Comparison of ENCODE assay signal across 8 cellular contexts in genomic region chr17:8253801-8254200, GRCh38. TPM values are rescaled to one million over a fixed set of nuclear protein-coding genes. Genes with fewer than 3 reads are reported as not detected.
DNase-seq lines count a peak whose midpoint lies in the region; ATAC-seq and TF ChIP-seq lines count a peak whose summit lies in the region.
"Had no signal": no experiment of that assay in that cellular context is flagged by ENCODE, and none has a peak within 500 bp of the region (broad histone marks: within the 10 kb centered on the region; RNA-seq: fewer than 3 reads in every experiment).

No MANE protein-coding gene starts in this region.

- no peaks in the 10 kb centered on the region for H3K9me3 ChIP-seq in transverse colon
- H3K9me3 ChIP-seq: upper lobe of left lung had no signal

- intact Hi-C loops in transverse colon (cut with DNase I; ENCODE audit: low total_unique reads) = no loop called here

- H3K4me3 ChIP-seq in transverse colon = no peak overlapping the region
- H3K4me3 ChIP-seq: upper lobe of left lung had no signal

- TF ChIP-seq CTCF in GM12874 (IDR thresholded peaks at IDR 0.05; ENCODE audit: insufficient read depth, low read depth, low read length) (0 out of 2 replicates have a peak, but pooled peaks have one; percentile 0), transverse colon (IDR thresholded peaks at IDR 0.05) (peak in 2 of 5 experiments; percentile 29 to 48)

- H3K36me3 ChIP-seq in transverse colon = peaks cover 0 to 9% (median 0%) of the 10 kb centered on the region in 4 donors

- ATAC-seq in HG03342 (IDR thresholded peaks at IDR 0.05; ENCODE audit: unreplicated experiment) = no peak
- ATAC-seq: activated CD4-positive, alpha-beta T cell treated with anti-CD3 and anti-CD28 coated beads for 36 hours had no signal

- no peak for TF ChIP-seq EP300 in transverse colon (IDR thresholded peaks at IDR 0.05; ENCODE audit: low read depth)

- H3K27me3 ChIP-seq in transverse colon = no peaks in the 10 kb centered on the region
- H3K27me3 ChIP-seq: upper lobe of left lung had no signal

- peak; percentile 25 for DNase-seq in astrocyte of the hippocampus (ENCODE audit: low read depth, low spot score)
- DNase-seq in myocyte (ENCODE audit: low read depth) = peak; percentile 23
- DNase-seq in T-helper 9 cell = no peak
- DNase-seq in transverse colon = no peak
- DNase-seq: activated CD4-positive, alpha-beta T cell treated with anti-CD3 and anti-CD28 coated beads for 36 hours had no signal

- in situ Hi-C loops in transverse colon (cut with MboI; ENCODE audit: low pct_ligation_motif_present in 1 of 4, low pct_unique_long_range_greater_than_20kb in 1 of 4, low sequenced_read_pairs in 3 of 4) = no loop called here

- WGBS in transverse colon (ENCODE audit: low coverage in 1 of 2), 2 donors = 91% methylated on average over 8 of the region's 8 CpGs; no CpG with 5 or more reads in 1 of the 2 donors

- no peak for TF ChIP-seq POLR2A in transverse colon (IDR thresholded peaks at IDR 0.05)

- H3K4me1 ChIP-seq in transverse colon = peaks cover 7 to 8% (median 7%) of the 10 kb centered on the region in 4 donors

- no peak overlapping the region for H3K27ac ChIP-seq in transverse colon
- H3K27ac ChIP-seq: upper lobe of left lung had no signal

RNA-seq across cellular contexts. Expression of gene PFAS, which starts 4.7 kb away (rescaled TPM):
- total RNA-seq in myocyte = 16.1 and 20.6 TPM in 2 replicates
- polyA plus RNA-seq in myocyte (2012) = 10.9 TPM
- 10 to 100 TPM in 2 of 4 donors, 1 to 10 TPM in 1, under 1 TPM in 1; 0.75 to 24.9 (median 8.9) TPM for total RNA-seq in transverse colon

RNA-seq across cellular contexts. Expression of gene CTC1, which starts 5.9 kb away (rescaled TPM):
- total RNA-seq in myocyte (2.9 and 3.8 TPM in 2 replicates), transverse colon (100 to 1,000 TPM in 1 of 4 donors, 10 to 100 TPM in 3; 19.9 to 139 (median 31.7) TPM)
- 5.1 TPM for polyA plus RNA-seq in myocyte (2012)

RNA-seq across cellular contexts. Expression of gene RANGRF, which starts 34.7 kb away (rescaled TPM):
- total RNA-seq in myocyte (10.6 and 10.9 TPM in 2 replicates), transverse colon (10 to 100 TPM in 3 of 4 donors, 1 to 10 TPM in 1; 8.4 to 47.1 (median 14.6) TPM)
- 32.5 TPM for polyA plus RNA-seq in myocyte (2012)

RNA-seq across cellular contexts. Expression of gene SLC25A35, which starts 41.4 kb away (rescaled TPM):
- total RNA-seq in myocyte (1.1 and 2.0 TPM in 2 replicates), transverse colon (10 to 100 TPM in 1 of 4 donors, 1 to 10 TPM in 3; 2.2 to 27.7 (median 4.2) TPM)
- 5.1 TPM for polyA plus RNA-seq in myocyte (2012)

RNA-seq across cellular contexts. Expression of gene AURKB, which starts 43.4 kb away (rescaled TPM):
- total RNA-seq in myocyte (1.3 and 2.0 TPM in 2 replicates), transverse colon (1 to 10 TPM; 2.2 to 8.6 (median 5.6) TPM)
- 0.29 TPM for polyA plus RNA-seq in myocyte (2012)

Comparison
In these comparisons a context has a peak if more than half of its experiments do, and no peak if none do; other contexts are left out.
1. DNase-seq: peak in astrocyte of the hippocampus (single experiment) and myocyte (single experiment); none in T-helper 9 cell (single experiment) and transverse colon (single experiment).